In genomic region chr3:66220066-66220465, GRCh38 we compare ENCODE assay signal across 1 cellular context.
TF ChIP-seq lines count a peak whose summit lies in the region.

No MANE protein-coding gene starts in this region.

TF ChIP-seq in IMR-90, 13 proteins besides CTCF, POLR2A, EP300 and RAD21 (continued from another document):
- no peak for TF ChIP-seq MAZ (IDR thresholded peaks at IDR 0.05; ENCODE audit: borderline replicate concordance, low read depth, low read length)
